ENCODE assay signal across 8 cellular contexts in genomic region chr1:65068202-65069011, GRCh38.
DNase-seq lines count a peak whose midpoint lies in the region; ATAC-seq and TF ChIP-seq lines count a peak whose summit lies in the region.

No MANE protein-coding gene starts in this region.

- peak; percentile 59 for DNase-seq in NCI-H2171 treated with DMSO at 0.1 percent for 48 hours (lab: John Stamatoyannopoulos, UW)
- no peak for DNase-seq in NCI-H2171 (lab: John Stamatoyannopoulos, UW)
- DNase-seq in SJCRH30: no peak
- peak; percentile 53 for DNase-seq in colonic mucosa
- DNase-seq in mesendoderm: peak; percentile 13
- peak; percentile 27 for DNase-seq in transverse colon
- DNase-seq in NCI-H1048 (lab: John Stamatoyannopoulos, UW): no peak

- H3K18ac ChIP-seq in mesendoderm (ENCODE audit: low read length): no peak overlapping the region

- no peak overlapping the region for H2BK120ac ChIP-seq in mesendoderm (ENCODE audit: low read depth, low read length)

- intact Hi-C loops in colonic mucosa (cut with DNase I): no loop called here
- intact Hi-C loops in transverse colon (cut with DNase I; ENCODE audit: low total_unique reads): loop anchor here (10.0 kb wide), 1 partner anchor 146 kb away; no protein-coding TSS in a partner anchor

- no peak for TF ChIP-seq EP300 in transverse colon (IDR thresholded peaks at IDR 0.05; ENCODE audit: low read depth)

- no peaks in the 10 kb centered on the region for H3K9me3 ChIP-seq in SJCRH30 (replicated peaks)
- H3K9me3 ChIP-seq in colonic mucosa: no peaks in the 10 kb centered on the region
- no peaks in the 10 kb centered on the region for H3K9me3 ChIP-seq in transverse colon

- H3K36me3 ChIP-seq in SJCRH30 (no peaks in the 10 kb centered on the region), colonic mucosa (no peaks in the 10 kb centered on the region), mesendoderm (ENCODE audit: control insufficient read depth, insufficient read depth, low read length) (no peaks in the 10 kb centered on the region), transverse colon (no peaks in the 10 kb centered on the region)

- H2AK5ac ChIP-seq in mesendoderm (ENCODE audit: low read length): no peak overlapping the region

- ATAC-seq in HG02870 (IDR thresholded peaks at IDR 0.05; ENCODE audit: unreplicated experiment): peak; percentile 0

- no peak overlapping the region for H3K23ac ChIP-seq in mesendoderm (ENCODE audit: low read length)

- WGBS in mesendoderm (ENCODE audit: extremely low coverage, insufficient coverage, low lambda C conversion rate): no CpG with 5 or more reads among the region's 20 CpGs
- WGBS in transverse colon (ENCODE audit: low coverage in 1 of 2), 2 donors: 1 to 2% methylated on average over 14 to 20 of the region's 20 CpGs

- TF ChIP-seq POLR2A in transverse colon (IDR thresholded peaks at IDR 0.05): no peak

- peak overlapping the region; percentile 95 for H3K56ac ChIP-seq in mesendoderm (ENCODE audit: low read length)

- peak overlapping the region; percentile 85 to 92 for H3K9ac ChIP-seq in colonic mucosa (ENCODE audit: low read depth in 2 of 2, low read length in 2 of 2)
- H3K9ac ChIP-seq in mesendoderm (ENCODE audit: low read length): peak overlapping the region; percentile 85

- in situ Hi-C loops in transverse colon (cut with MboI; ENCODE audit: low pct_ligation_motif_present in 1 of 4, low pct_unique_long_range_greater_than_20kb in 1 of 4, low sequenced_read_pairs in 3 of 4): loop anchor here (10.0 to 25.0 kb wide), 5 partner anchors 144 to 1269 kb away; partner anchors contain the start of genes LEPR (in 1 of the 4) and LEPROT (in 1 of the 4)

- H4K5ac ChIP-seq in mesendoderm (ENCODE audit: low read length): no peak overlapping the region

- H3K27me3 ChIP-seq in SJCRH30: no peaks in the 10 kb centered on the region
- H3K27me3 ChIP-seq in colonic mucosa: no peaks in the 10 kb centered on the region
- no peaks in the 10 kb centered on the region for H3K27me3 ChIP-seq in mesendoderm (ENCODE audit: insufficient read depth, low read length, poor library complexity)
- no peaks in the 10 kb centered on the region for H3K27me3 ChIP-seq in transverse colon

- H3K4me1 ChIP-seq in SJCRH30 (peaks cover 11% of the 10 kb centered on the region), colonic mucosa (no peaks in the 10 kb centered on the region), mesendoderm (ENCODE audit: control insufficient read depth, low read depth, low read length) (peaks cover 2% of the 10 kb centered on the region), transverse colon (peaks cover 17 to 37% (median 18%) of the 10 kb centered on the region in 4 donors)

- peaks cover 7% of the 10 kb centered on the region for H3K79me2 ChIP-seq in mesendoderm (ENCODE audit: control insufficient read depth, insufficient read depth, low read length)

- H3K79me1 ChIP-seq in mesendoderm (ENCODE audit: low read length): no peaks in the 10 kb centered on the region

- H3K4me3 ChIP-seq in SJCRH30: peak overlapping the region; percentile 73
- peak overlapping the region; percentile 59 for H3K4me3 ChIP-seq in colonic mucosa
- peak overlapping the region; percentile 77 for H3K4me3 ChIP-seq in mesendoderm (ENCODE audit: low read length)
- H3K4me3 ChIP-seq in transverse colon: peak overlapping the region; percentile 87 to 97 (median 92)

- no peak for TF ChIP-seq CTCF in colonic mucosa (IDR thresholded peaks at IDR 0.05)
- TF ChIP-seq CTCF in transverse colon (IDR thresholded peaks at IDR 0.05): peak in 1 of 5 experiments; percentile 9

- no peak overlapping the region for H2BK15ac ChIP-seq in mesendoderm (replicated peaks; ENCODE audit: low read depth)

- no peak overlapping the region for H3K4ac ChIP-seq in mesendoderm (ENCODE audit: low read depth, low read length)

- peak overlapping the region; percentile 61 for H3K4me2 ChIP-seq in mesendoderm (ENCODE audit: low read length)

- no peak overlapping the region for H2BK5ac ChIP-seq in mesendoderm (ENCODE audit: low read length)

- H3K27ac ChIP-seq in SJCRH30 (no peak overlapping the region; the same call in 1 of the 2 replicates), colonic mucosa (peak overlapping the region; percentile 97), mesendoderm (ENCODE audit: low read depth, low read length) (no peak overlapping the region), transverse colon (peak overlapping the region; percentile 97 to 100 (median 98))

- no peak overlapping the region for H4K8ac ChIP-seq in mesendoderm (ENCODE audit: low read depth, low read length)

Comparison
In these comparisons a context has a peak if more than half of its experiments do, and no peak if none do; other contexts are left out.
1. DNase-seq: peak in NCI-H2171 treated with DMSO at 0.1 percent for 48 hours (single experiment), colonic mucosa (single experiment), mesendoderm (single experiment) and transverse colon (single experiment); none in NCI-H2171 (single experiment), SJCRH30 (0 of 2) and NCI-H1048 (single experiment).
2. H3K27ac ChIP-seq: peak in colonic mucosa (single experiment) and transverse colon (4 of 4); none in SJCRH30 (single experiment) and mesendoderm (single experiment).
3. Peak in every context shown above with its lines, with median percentiles within 50 percentile points of each other: H3K4me3 ChIP-seq.